In genomic region chr2:238426568-238427434, GRCh38 we compare ENCODE assay signal across 1 cellular context.
TF ChIP-seq lines count a peak whose summit lies in the region.

TSS of gene ASB1 (plus strand) at chr2:238426927. CDS start at chr2:238427071, 144 bp downstream.

TF ChIP-seq in HepG2, 621 proteins besides CTCF, POLR2A, EP300 and RAD21 (continued from another document and continues in another):
- TF ChIP-seq POGK (CRISPR knock-in tag; conservative IDR thresholded peaks at IDR 0.05), result peak; percentile 61; the same call in 1 of the 2 replicates
- peak; percentile 52; the same call in 1 of the 2 replicates for TF ChIP-seq ZNF792 (CRISPR knock-in tag; IDR thresholded peaks at IDR 0.05)
- TF ChIP-seq TBP (CRISPR knock-in tag; IDR thresholded peaks at IDR 0.05), result no peak
- TF ChIP-seq ZNF264 (CRISPR knock-in tag; IDR thresholded peaks at IDR 0.05), result no peak
- TF ChIP-seq HIVEP1 (CRISPR knock-in tag; IDR thresholded peaks at IDR 0.05), result no peak; the same call in 1 of the 2 replicates
- peak; percentile 89 for TF ChIP-seq MXD1 (CRISPR knock-in tag; IDR thresholded peaks at IDR 0.05)
- 0 out of 2 replicates have a peak, but pooled peaks have one; percentile 55 for TF ChIP-seq SIN3B (IDR thresholded peaks at IDR 0.05; ENCODE audit: low read length)
- TF ChIP-seq ZNF607 (CRISPR knock-in tag; IDR thresholded peaks at IDR 0.05; ENCODE audit: borderline replicate concordance), result peak; percentile 15; the same call in 1 of the 2 replicates
- TF ChIP-seq GATA4 (IDR thresholded peaks at IDR 0.05; ENCODE audit: borderline replicate concordance, low read depth), result peak; percentile 45; the same call in 1 of the 2 replicates
- no peak for TF ChIP-seq ZNF3 (CRISPR knock-in tag; IDR thresholded peaks at IDR 0.05)
- peak; percentile 28; the same call in 1 of the 2 replicates for TF ChIP-seq RNF2 (conservative IDR thresholded peaks at IDR 0.05; ENCODE audit: low read depth)
- TF ChIP-seq TMF1 (CRISPR knock-in tag; IDR thresholded peaks at IDR 0.05; ENCODE audit: low read depth), result peak; percentile 84; the same call in 1 of the 2 replicates
- TF ChIP-seq ZNF18 (CRISPR knock-in tag; IDR thresholded peaks at IDR 0.05; ENCODE audit: insufficient replicate concordance), result peak; percentile 91
- no peak for TF ChIP-seq JARID2 (CRISPR knock-in tag; IDR thresholded peaks at IDR 0.05; ENCODE audit: insufficient replicate concordance)
- no peak; the same call in 1 of the 2 replicates for TF ChIP-seq ZBTB39 (CRISPR knock-in tag; IDR thresholded peaks at IDR 0.05)
- no peak for TF ChIP-seq PHF5A (CRISPR knock-in tag; IDR thresholded peaks at IDR 0.05; ENCODE audit: low read depth, unreplicated experiment)
- peak; percentile 77; the same call in 1 of the 2 replicates for TF ChIP-seq ZNF749 (CRISPR knock-in tag; IDR thresholded peaks at IDR 0.05; ENCODE audit: borderline replicate concordance)
- no peak for TF ChIP-seq HMGXB3 (CRISPR knock-in tag; IDR thresholded peaks at IDR 0.05; ENCODE audit: borderline replicate concordance)
- peak; percentile 100 for TF ChIP-seq ZBTB7A (CRISPR knock-in tag; IDR thresholded peaks at IDR 0.05)
- no peak; the same call in 1 of the 2 replicates for TF ChIP-seq NCOA1 (CRISPR knock-in tag; IDR thresholded peaks at IDR 0.05)
- no peak for TF ChIP-seq ZBTB21 (CRISPR knock-in tag; IDR thresholded peaks at IDR 0.05)
- TF ChIP-seq TP53 (CRISPR knock-in tag; conservative IDR thresholded peaks at IDR 0.05), result peak; percentile 84
- TF ChIP-seq TEF (CRISPR knock-in tag; IDR thresholded peaks at IDR 0.05), result no peak
- TF ChIP-seq KDM6A (CRISPR knock-in tag; IDR thresholded peaks at IDR 0.05; ENCODE audit: low read depth), result 0 out of 2 replicates have a peak, but pooled peaks have one; percentile 19
- 0 out of 2 replicates have a peak, but pooled peaks have one; percentile 32 for TF ChIP-seq MIER3 (CRISPR knock-in tag; IDR thresholded peaks at IDR 0.05; ENCODE audit: borderline replicate concordance)
- TF ChIP-seq ZBTB43 (CRISPR knock-in tag; conservative IDR thresholded peaks at IDR 0.05), result peak; percentile 69; the same call in 1 of the 2 replicates
- peak; percentile 22; the same call in 1 of the 2 replicates for TF ChIP-seq ATF6 (CRISPR knock-in tag; conservative IDR thresholded peaks at IDR 0.05)
- peak; percentile 90; the same call in 1 of the 2 replicates for TF ChIP-seq ZNF543 (CRISPR knock-in tag; IDR thresholded peaks at IDR 0.05)
- peak; percentile 85; the same call in 1 of the 2 replicates for TF ChIP-seq SATB2 (CRISPR knock-in tag; IDR thresholded peaks at IDR 0.05)
- peak; percentile 13; the same call in 1 of the 2 replicates for TF ChIP-seq KDM3A (CRISPR knock-in tag; IDR thresholded peaks at IDR 0.05; ENCODE audit: low read depth)
- peak; percentile 85; the same call in 1 of the 2 replicates for TF ChIP-seq ZNF777 (CRISPR knock-in tag; IDR thresholded peaks at IDR 0.05)
- TF ChIP-seq ZSCAN22 (CRISPR knock-in tag; IDR thresholded peaks at IDR 0.05), result peak; percentile 67; the same call in 1 of the 2 replicates
- TF ChIP-seq RAD51 (IDR thresholded peaks at IDR 0.05; ENCODE audit: borderline replicate concordance), result no peak
- TF ChIP-seq KMT2B (CRISPR knock-in tag; IDR thresholded peaks at IDR 0.05), result peak; percentile 60
- TF ChIP-seq ELF1 (CRISPR knock-in tag; IDR thresholded peaks at IDR 0.05), result peak; percentile 80
- TF ChIP-seq BRD4 (CRISPR knock-in tag; IDR thresholded peaks at IDR 0.05), result peak; percentile 63; the same call in 1 of the 2 replicates
- no peak for TF ChIP-seq MAFK (conservative IDR thresholded peaks at IDR 0.05 in 1 of 2, IDR thresholded peaks at IDR 0.05 in 1 of 2; ENCODE audit: low read length in 2 of 2)
- no peak; the same call in 1 of the 2 replicates for TF ChIP-seq ZFP90 (CRISPR knock-in tag; IDR thresholded peaks at IDR 0.05; ENCODE audit: borderline replicate concordance)
- no peak for TF ChIP-seq NCOA5 (CRISPR knock-in tag; IDR thresholded peaks at IDR 0.05)
- TF ChIP-seq CCDC6 (CRISPR knock-in tag; IDR thresholded peaks at IDR 0.05), result peak; percentile 95
- peak; percentile 62 for TF ChIP-seq MED1 (CRISPR knock-in tag; IDR thresholded peaks at IDR 0.05)
- 0 out of 2 replicates have a peak, but pooled peaks have one; percentile 35 for TF ChIP-seq PRDM15 (CRISPR knock-in tag; IDR thresholded peaks at IDR 0.05)
- TF ChIP-seq ZNF567 (CRISPR knock-in tag; IDR thresholded peaks at IDR 0.05; ENCODE audit: borderline replicate concordance), result peak; percentile 30; the same call in 1 of the 2 replicates
- no peak for TF ChIP-seq RBAK (CRISPR knock-in tag; IDR thresholded peaks at IDR 0.05)
- TF ChIP-seq SP140L (CRISPR knock-in tag; IDR thresholded peaks at IDR 0.05; ENCODE audit: borderline replicate concordance), result no peak
- TF ChIP-seq PHF20 (CRISPR knock-in tag; IDR thresholded peaks at IDR 0.05), result peak; percentile 91
- peak; percentile 81 for TF ChIP-seq ZNF776 (CRISPR knock-in tag; IDR thresholded peaks at IDR 0.05)
